Comparison of ENCODE assay signal across 16 cellular contexts in the genomic region with DNA sequence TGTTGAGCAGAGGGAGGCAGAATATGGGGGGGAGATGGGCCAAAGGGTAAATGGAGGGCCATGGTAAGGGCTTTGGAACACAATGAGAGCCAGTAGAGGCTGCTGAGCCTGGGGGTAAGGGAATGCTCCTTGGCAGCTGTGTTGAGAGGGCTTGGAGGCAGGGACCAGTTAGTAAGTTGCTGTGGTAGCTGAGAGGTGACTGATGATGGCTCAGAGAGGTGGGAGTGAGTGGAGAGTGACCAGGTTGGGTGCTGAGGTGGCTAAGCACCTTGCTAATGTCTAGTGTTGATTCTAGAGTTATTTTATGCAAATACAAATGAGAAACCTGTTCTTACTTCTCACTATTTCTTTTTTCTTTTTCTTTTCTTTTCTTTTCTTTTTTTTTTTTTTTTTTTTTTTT. TPM values are rescaled to one million over a fixed set of nuclear protein-coding genes. Genes with fewer than 3 reads are reported as not detected.
DNase-seq lines count a peak whose midpoint lies in the region; ATAC-seq lines count a peak whose summit lies in the region.
"Had no signal": no experiment of that assay in that cellular context is flagged by ENCODE, and none has a peak within 500 bp of the region (broad histone marks: within the 10 kb centered on the region; RNA-seq: fewer than 3 reads in every experiment).

No MANE protein-coding gene starts in this region.

- peak; percentile 73 for ATAC-seq in stimulated activated effector memory CD8-positive, alpha-beta T cell treated with anti-CD3 and anti-CD28 coated beads, Interleukin-12 subunit alpha, Interleukin-12 subunit beta, amount 100 ng/mL, for 72 hours
- ATAC-seq in HG03354 (IDR thresholded peaks at IDR 0.05; ENCODE audit: poor library complexity, severe bottlenecking, unreplicated experiment), result no peak
- ATAC-seq: GM23338 had no signal

- H3K9me3 ChIP-seq in CD4-positive, alpha-beta memory T cell (ENCODE audit: control insufficient read depth in 1 of 2, low read length in 2 of 2), result no peaks in the 10 kb centered on the region
- no peaks in the 10 kb centered on the region for H3K9me3 ChIP-seq in CD8-positive, alpha-beta memory T cell (ENCODE audit: low read length)
- H3K9me3 ChIP-seq: A549, BE2C had no signal

- H3K4me1 Mint-ChIP-seq in CD4-positive, alpha-beta memory T cell, result peaks cover 38 to 60% (median 45%) of the 10 kb centered on the region in 4 donors
- H3K4me1 Mint-ChIP-seq in CD8-positive, alpha-beta memory T cell, result peaks cover 60 to 86% (median 76%) of the 10 kb centered on the region in 3 donors
- H3K4me1 Mint-ChIP-seq in immature natural killer cell, result peaks cover 76 to 88% of the 10 kb centered on the region in 2 donors
- H3K4me1 Mint-ChIP-seq in stimulated activated effector memory CD8-positive, alpha-beta T cell treated with anti-CD3 and anti-CD28 coated beads, Interleukin-12 subunit alpha, Interleukin-12 subunit beta, amount 100 ng/mL, for 72 hours, result peaks cover 65% of the 10 kb centered on the region

- H3K9me3 Mint-ChIP-seq in CD4-positive, alpha-beta memory T cell, result no peaks in the 10 kb centered on the region
- H3K9me3 Mint-ChIP-seq in CD8-positive, alpha-beta memory T cell, result no peaks in the 10 kb centered on the region
- peaks cover 0 to 4% (median 0%) of the 10 kb centered on the region in 6 donors for H3K9me3 Mint-ChIP-seq in immature natural killer cell
- H3K9me3 Mint-ChIP-seq in stimulated activated effector memory CD8-positive, alpha-beta T cell treated with anti-CD3 and anti-CD28 coated beads, Interleukin-12 subunit alpha, Interleukin-12 subunit beta, amount 100 ng/mL, for 72 hours, result no peaks in the 10 kb centered on the region
- H3K9me3 Mint-ChIP-seq: GM23338, IgD-negative memory B cell had no signal

- H3K4me3 Mint-ChIP-seq in CD4-positive, alpha-beta memory T cell, result no peak overlapping the region
- peak overlapping the region in 1 of 7 donors; percentile 72 for H3K4me3 Mint-ChIP-seq in CD8-positive, alpha-beta memory T cell
- no peak overlapping the region for H3K4me3 Mint-ChIP-seq in immature natural killer cell
- H3K4me3 Mint-ChIP-seq in stimulated activated effector memory CD8-positive, alpha-beta T cell treated with anti-CD3 and anti-CD28 coated beads, Interleukin-12 subunit alpha, Interleukin-12 subunit beta, amount 100 ng/mL, for 72 hours, result no peak overlapping the region
- H3K4me3 Mint-ChIP-seq: GM23338, IgD-negative memory B cell had no signal

- peaks cover 45% of the 10 kb centered on the region for H3K4me1 ChIP-seq in CD4-positive, alpha-beta memory T cell (ENCODE audit: insufficient read depth, low read length)
- H3K4me1 ChIP-seq in CD8-positive, alpha-beta memory T cell (ENCODE audit: insufficient read depth, low read length), result peaks cover 38% of the 10 kb centered on the region
- H3K4me1 ChIP-seq: A549, BE2C had no signal

- no peak overlapping the region for H3K27ac ChIP-seq in CD4-positive, alpha-beta memory T cell (ENCODE audit: low read depth, low read length)
- no peak overlapping the region for H3K27ac ChIP-seq in CD8-positive, alpha-beta memory T cell (ENCODE audit: low read depth, low read length)
- H3K27ac ChIP-seq: A549, C4-2B had no signal

- peaks cover 20 to 42% of the 10 kb centered on the region in 2 donors for H3K36me3 Mint-ChIP-seq in CD4-positive, alpha-beta memory T cell
- H3K36me3 Mint-ChIP-seq in CD8-positive, alpha-beta memory T cell, result peaks cover 3 to 35% (median 15%) of the 10 kb centered on the region in 3 donors
- peaks cover 4 to 21% (median 7%) of the 10 kb centered on the region in 3 donors for H3K36me3 Mint-ChIP-seq in immature natural killer cell
- H3K36me3 Mint-ChIP-seq in stimulated activated effector memory CD8-positive, alpha-beta T cell treated with anti-CD3 and anti-CD28 coated beads, Interleukin-12 subunit alpha, Interleukin-12 subunit beta, amount 100 ng/mL, for 72 hours, result peaks cover 28% of the 10 kb centered on the region
- H3K36me3 Mint-ChIP-seq: IgD-negative memory B cell had no signal

- DNase-seq in CD4-positive, alpha-beta memory T cell, result no peak
- no peak for DNase-seq in CD8-positive, alpha-beta memory T cell
- DNase-seq in immature natural killer cell, result no peak
- DNase-seq in stimulated activated effector memory CD8-positive, alpha-beta T cell treated with anti-CD3 and anti-CD28 coated beads, Interleukin-12 subunit alpha, Interleukin-12 subunit beta, amount 100 ng/mL, for 72 hours (ENCODE audit: low spot score in 2 of 2), result no peak
- DNase-seq in SHP77 treated with DMSO at 0.1 percent for 48 hours (lab: John Stamatoyannopoulos, UW), result no peak
- DNase-seq: BE2C, Calu3, DMS 273 treated with DMSO at 0.1 percent for 48 hours, DMS79 treated with DMSO at 0.1 percent for 48 hours, EL, H7 had no signal

- intact Hi-C loops in CD4-positive, alpha-beta memory T cell (cut with micrococcal nuclease), result no loop called here

- POLR2A ChIA-PET in CD4-positive, alpha-beta memory T cell (lab: Charles Lee; ENCODE audit: partially characterized antibody), result no interaction called here
- POLR2A ChIA-PET in CD8-positive, alpha-beta memory T cell (lab: Charles Lee), result interaction anchor here (0.8 kb wide), 1 partner anchor 10 kb away, joined by 9 read pairs; a partner anchor contains a TSS

- H3K36me3 ChIP-seq in CD4-positive, alpha-beta memory T cell (ENCODE audit: insufficient read depth, low read length), result no peaks in the 10 kb centered on the region
- H3K36me3 ChIP-seq in CD8-positive, alpha-beta memory T cell (ENCODE audit: insufficient read depth, low read length), result peaks cover 3% of the 10 kb centered on the region
- H3K36me3 ChIP-seq: BE2C had no signal

- H3K27me3 Mint-ChIP-seq in CD4-positive, alpha-beta memory T cell, result no peaks in the 10 kb centered on the region
- no peaks in the 10 kb centered on the region for H3K27me3 Mint-ChIP-seq in CD8-positive, alpha-beta memory T cell
- peaks cover 0 to 5% (median 0%) of the 10 kb centered on the region in 3 donors for H3K27me3 Mint-ChIP-seq in immature natural killer cell (ENCODE audit: low read depth in 3 of 3)

- no peaks in the 10 kb centered on the region for H3K27me3 ChIP-seq in CD4-positive, alpha-beta memory T cell (ENCODE audit: insufficient read depth, low read length)
- H3K27me3 ChIP-seq in CD8-positive, alpha-beta memory T cell (ENCODE audit: insufficient read depth, low read length, poor library complexity, severe bottlenecking), result no peaks in the 10 kb centered on the region
- H3K27me3 ChIP-seq: BE2C had no signal

- H3K4me3 ChIP-seq in CD4-positive, alpha-beta memory T cell (ENCODE audit: low read length in 2 of 2), result no peak overlapping the region
- H3K4me3 ChIP-seq in CD8-positive, alpha-beta memory T cell (ENCODE audit: low read length), result no peak overlapping the region
- H3K4me3 ChIP-seq: A549, GM23338 had no signal

- CTCF ChIA-PET in CD4-positive, alpha-beta memory T cell (lab: Charles Lee; ENCODE audit: partially characterized antibody), result interaction anchor here (1.0 to 3.3 kb wide), 6 partner anchors 9 to 26 kb away, joined by 3 to 10 read pairs (median 4); no protein-coding TSS in a partner anchor
- CTCF ChIA-PET in CD8-positive, alpha-beta memory T cell (lab: Charles Lee), result interaction anchor here (0.7 to 4.9 kb wide), 3 partner anchors 12 to 26 kb away, joined by 4 to 27 read pairs (median 5); no protein-coding TSS in a partner anchor

- H3K27ac Mint-ChIP-seq in CD4-positive, alpha-beta memory T cell, result peak overlapping the region in 4 of 7 donors; percentile 46 to 81 (median 64)
- peak overlapping the region; percentile 5 to 89 (median 60) for H3K27ac Mint-ChIP-seq in CD8-positive, alpha-beta memory T cell
- peak overlapping the region; percentile 52 to 81 (median 72) for H3K27ac Mint-ChIP-seq in immature natural killer cell
- peak overlapping the region; percentile 24 for H3K27ac Mint-ChIP-seq in stimulated activated effector memory CD8-positive, alpha-beta T cell treated with anti-CD3 and anti-CD28 coated beads, Interleukin-12 subunit alpha, Interleukin-12 subunit beta, amount 100 ng/mL, for 72 hours
- H3K27ac Mint-ChIP-seq: GM23338, IgD-negative memory B cell had no signal

RNA-seq across cellular contexts. Expression of a gene that starts 10.8 kb away (rescaled TPM):
- total RNA-seq in CD4-positive, alpha-beta memory T cell, result 10 to 100 TPM; 14.2 to 14.6 TPM
- 10 to 100 TPM in 1 of 2 donors, 1 to 10 TPM in 1; 1.2 to 13.1 TPM for polyA plus RNA-seq in CD4-positive, alpha-beta memory T cell
- total RNA-seq in CD8-positive, alpha-beta memory T cell, result 1 to 10 TPM; 3.9 to 4.1 TPM
- polyA plus RNA-seq in CD8-positive, alpha-beta memory T cell, result 20.3 TPM
- polyA plus RNA-seq in immature natural killer cell, result 10 to 100 TPM in 1 of 3 donors, 1 to 10 TPM in 2; 5.1 to 14.2 (median 5.1) TPM
